Comparison of ENCODE assay signal across 8 cellular contexts in genomic region chr2:160388464-160389263, GRCh38.
A peak's percentile ranks its signal among the peaks of the same experiment; 100 is the strongest.
DNase-seq lines count a peak whose midpoint lies in the region; ATAC-seq and TF ChIP-seq lines count a peak whose summit lies in the region.

No MANE protein-coding gene starts in this region.

- H3K27me3 Mint-ChIP-seq in activated naive CD8-positive, alpha-beta T cell treated with anti-CD3 and anti-CD28 coated beads, Interleukin-2, amount 10 ng/mL, durations not matched to agents 7 days and 5 days: no peaks in the 10 kb centered on the region

- peak overlapping the region; percentile 84 for H3K27ac Mint-ChIP-seq in activated naive CD8-positive, alpha-beta T cell treated with anti-CD3 and anti-CD28 coated beads, Interleukin-2, amount 10 ng/mL, durations not matched to agents 7 days and 5 days

- H4K20me1 ChIP-seq in DND-41 (ENCODE audit: insufficient read depth, low read length): peaks cover 36% of the 10 kb centered on the region; the same call in 1 of the 2 replicates

- no peaks in the 10 kb centered on the region for H3K9me3 Mint-ChIP-seq in activated naive CD8-positive, alpha-beta T cell treated with anti-CD3 and anti-CD28 coated beads, Interleukin-2, amount 10 ng/mL, durations not matched to agents 7 days and 5 days

- POLR2A ChIA-PET in activated naive CD8-positive, alpha-beta T cell treated with anti-CD3 and anti-CD28 coated beads, Interleukin-2, amount 10 ng/mL, durations not matched to agents 7 days and 5 days (lab: Charles Lee): interaction anchor here (1.2 to 1.5 kb wide), 3 partner anchors 11 to 96 kb away, joined by 3 to 4 read pairs (median 4); no protein-coding TSS in a partner anchor

- H3K4me1 ChIP-seq in DND-41 (ENCODE audit: insufficient read depth, low read length) (peaks cover 34% of the 10 kb centered on the region), testis (peaks cover 19% of the 10 kb centered on the region)

- ATAC-seq in DND-41 (ENCODE audit: insufficient read depth, low read depth) (peak; percentile 85), HG02852 (IDR thresholded peaks at IDR 0.05; ENCODE audit: unreplicated experiment) (no peak)
- ATAC-seq in activated naive CD8-positive, alpha-beta T cell treated with anti-CD3 and anti-CD28 coated beads, Interleukin-2, amount 10 ng/mL, durations not matched to agents 7 days and 5 days (ENCODE audit: low read depth): peak; percentile 84

- WGBS in lower leg skin, 2 donors: 40 to 54% methylated on average over 12 of the region's 12 CpGs
- 48 to 58% methylated on average over 11 to 12 of the region's 12 CpGs for WGBS in testis, 2 donors

- no peak overlapping the region for H2AFZ ChIP-seq in DND-41 (ENCODE audit: low read depth, low read length)

- H3K9ac ChIP-seq in DND-41 (ENCODE audit: low read depth, low read length): no peak overlapping the region

- TF ChIP-seq CTCF in DND-41 (IDR thresholded peaks at IDR 0.05; ENCODE audit: borderline replicate concordance, extremely low read depth, low read length, poor library complexity, severe bottlenecking) (no peak), lower leg skin (IDR thresholded peaks at IDR 0.05) (no peak), testis (IDR thresholded peaks at IDR 0.05) (no peak)

- H3K36me3 Mint-ChIP-seq in activated naive CD8-positive, alpha-beta T cell treated with anti-CD3 and anti-CD28 coated beads, Interleukin-2, amount 10 ng/mL, durations not matched to agents 7 days and 5 days: peaks cover 24% of the 10 kb centered on the region

- no peaks in the 10 kb centered on the region for H3K36me3 ChIP-seq in DND-41 (ENCODE audit: insufficient read depth, low read length)
- no peaks in the 10 kb centered on the region for H3K36me3 ChIP-seq in testis (ENCODE audit: low read depth, missing control alignments)

- H3K4me2 ChIP-seq in DND-41 (ENCODE audit: insufficient read depth, low read length): no peak overlapping the region

- H3K4me3 ChIP-seq in DND-41 (ENCODE audit: low read depth in 1 of 2, low read length in 2 of 2): no peak overlapping the region
- H3K4me3 ChIP-seq in lower leg skin (ENCODE audit: low read depth, poor library complexity, severe bottlenecking): no peak overlapping the region
- H3K4me3 ChIP-seq in testis: no peak overlapping the region

- H3K9me3 ChIP-seq in DND-41 (ENCODE audit: insufficient read depth, low read length, severe bottlenecking) (no peaks in the 10 kb centered on the region), testis (no peaks in the 10 kb centered on the region)

- TF ChIP-seq POLR2A in lower leg skin (IDR thresholded peaks at IDR 0.05): no peak
- no peak for TF ChIP-seq POLR2A in testis (IDR thresholded peaks at IDR 0.05)

- peak; percentile 64 for DNase-seq in DND-41
- DNase-seq in MV-4-11 (lab: John Stamatoyannopoulos, UW): peak; percentile 76
- DNase-seq in activated naive CD8-positive, alpha-beta T cell treated with anti-CD3 and anti-CD28 coated beads, Interleukin-2, amount 10 ng/mL, durations not matched to agents 7 days and 5 days: no peak
- peak; percentile 68 to 87 for DNase-seq in lower leg skin (ENCODE audit: low spot score in 2 of 2)
- peak; percentile 46 for DNase-seq in testis
- DNase-seq in LoVo (ENCODE audit: low spot score): no peak
- DNase-seq in putamen (ENCODE audit: low spot score): no peak

- no peaks in the 10 kb centered on the region for H3K27me3 ChIP-seq in DND-41 (ENCODE audit: insufficient read depth, low read length, poor library complexity)
- no peaks in the 10 kb centered on the region for H3K27me3 ChIP-seq in testis

- H3K4me3 Mint-ChIP-seq in activated naive CD8-positive, alpha-beta T cell treated with anti-CD3 and anti-CD28 coated beads, Interleukin-2, amount 10 ng/mL, durations not matched to agents 7 days and 5 days: peak overlapping the region; percentile 75

- peaks cover 61% of the 10 kb centered on the region for H3K4me1 Mint-ChIP-seq in activated naive CD8-positive, alpha-beta T cell treated with anti-CD3 and anti-CD28 coated beads, Interleukin-2, amount 10 ng/mL, durations not matched to agents 7 days and 5 days

- intact Hi-C loops in lower leg skin (cut with DNase I; ENCODE audit: low total_unique reads): no loop called here
- intact Hi-C loops in testis (cut with DNase I; ENCODE audit: low total_unique reads): no loop called here

- H3K79me2 ChIP-seq in DND-41 (ENCODE audit: insufficient read depth, low read length): peaks cover 92% of the 10 kb centered on the region

- 0 out of 2 replicates have a peak overlapping the region, but pooled peaks have one; percentile 11 for H3K27ac ChIP-seq in DND-41 (ENCODE audit: low read length)
- H3K27ac ChIP-seq in testis: peak overlapping the region; percentile 39 to 77

Comparison
In these comparisons a context has a peak if more than half of its experiments do, and no peak if none do; other contexts are left out.
1. DNase-seq: peak in DND-41 (single experiment), MV-4-11 (single experiment), lower leg skin (2 of 2) and testis (single experiment); none in activated naive CD8-positive, alpha-beta T cell treated with anti-CD3 and anti-CD28 coated beads, Interleukin-2, amount 10 ng/mL, durations not matched to agents 7 days and 5 days (single experiment), LoVo (single experiment) and putamen (single experiment).